ENCODE assay signal across 22 cellular contexts in the genomic region with DNA sequence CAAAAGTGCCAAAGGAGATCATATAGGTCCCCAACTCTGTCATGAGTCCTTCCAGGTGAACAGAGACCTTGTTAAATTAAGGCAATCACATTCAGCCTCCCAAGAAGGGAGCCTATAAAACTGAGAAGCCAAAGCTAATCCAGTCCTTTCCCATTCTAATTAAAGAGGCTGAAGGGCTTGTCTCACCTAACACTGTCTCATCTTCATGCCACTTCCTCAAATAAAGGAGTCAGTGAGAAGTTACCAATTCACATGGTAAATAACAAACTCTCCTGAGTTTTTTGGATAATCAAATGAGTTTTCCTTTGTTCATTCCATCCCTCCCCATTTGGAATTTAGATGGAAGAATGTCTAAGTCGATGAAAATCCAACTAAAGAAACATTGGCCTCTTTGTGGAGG.
DNase-seq lines count a peak whose midpoint lies in the region; ATAC-seq, FAIRE-seq and TF ChIP-seq lines count a peak whose summit lies in the region.
"Had no signal": no experiment of that assay in that cellular context is flagged by ENCODE, and none has a peak within 500 bp of the region (broad histone marks: within the 10 kb centered on the region; RNA-seq: fewer than 3 reads in every experiment).

No MANE protein-coding gene starts in this region.

- DNase-seq in GM12891 (ENCODE audit: insufficient read length, low spot score) (no peak), NCI-H510A (lab: John Stamatoyannopoulos, UW) (no peak), gastrocnemius medialis (no peak), mucosa of descending colon (no peak), OCI-M2 (lab: John Stamatoyannopoulos, UW; ENCODE audit: unreplicated experiment) (no peak)
- DNase-seq: CD4-positive, alpha-beta memory T cell; EL; GOT3; NCI-H1092 treated with DMSO at 0.1 percent for 48 hours; NCI-H2029 treated with DMSO at 0.1 percent for 48 hours; NCI-H2171; NCI-H69; OCI-M1; SHP77 had no signal

- TF ChIP-seq POLR2A in GM12891 (IDR thresholded peaks at IDR 0.05; ENCODE audit: low read depth, low read length) (no peak), gastrocnemius medialis (IDR thresholded peaks at IDR 0.05) (no peak)

- FAIRE-seq in GM12891 (lab: Jason Lieb, UNC) (no peak), endometrium (lab: Jason Lieb, UNC) (peak; percentile 8)
- FAIRE-seq: A549, GM12878 had no signal

- intact Hi-C loops in gastrocnemius medialis (cut with DNase I; ENCODE audit: low total_unique reads) (no loop called here), mucosa of descending colon (cut with DNase I, micrococcal nuclease) (no loop called here)

- H3K9me3 ChIP-seq in HUES64 (ENCODE audit: insufficient read depth, low read depth, low read length) (no peaks in the 10 kb centered on the region), muscle layer of colon (ENCODE audit: low read length) (no peaks in the 10 kb centered on the region), gastrocnemius medialis (no peaks in the 10 kb centered on the region), mucosa of descending colon (no peaks in the 10 kb centered on the region)
- H3K9me3 ChIP-seq: A549, BLaER1 had no signal

- H3K9ac ChIP-seq in HUES64 (ENCODE audit: low read depth, low read length), result no peak overlapping the region
- no peak overlapping the region for H3K9ac ChIP-seq in muscle layer of colon (ENCODE audit: low read length)
- H3K9ac ChIP-seq: BLaER1, KMS-11 had no signal

- ATAC-seq in gastrocnemius medialis (no peak), mucosa of descending colon (no peak)
- ATAC-seq: A549, GM12878 had no signal

- H3K4me3 ChIP-seq in HUES64 (ENCODE audit: low read length), result no peak overlapping the region
- no peak overlapping the region for H3K4me3 ChIP-seq in muscle layer of colon (ENCODE audit: low read depth in 1 of 2, low read length in 2 of 2)
- H3K4me3 ChIP-seq in gastrocnemius medialis, result no peak overlapping the region
- H3K4me3 ChIP-seq in mucosa of descending colon, result no peak overlapping the region
- H3K4me3 ChIP-seq: A549, BLaER1, GM12878, SK-N-MC had no signal

- in situ Hi-C loops in gastrocnemius medialis (cut with MboI; ENCODE audit: low sequenced_read_pairs in 4 of 4), result no loop called here

- H3K4me1 ChIP-seq in HUES64 (ENCODE audit: insufficient read depth, low read length), result peaks cover 27% of the 10 kb centered on the region
- H3K4me1 ChIP-seq in muscle layer of colon (ENCODE audit: insufficient read depth, low read length), result peaks cover 9% of the 10 kb centered on the region
- peaks cover 0 to 9% of the 10 kb centered on the region in 2 donors for H3K4me1 ChIP-seq in gastrocnemius medialis
- no peaks in the 10 kb centered on the region for H3K4me1 ChIP-seq in mucosa of descending colon (ENCODE audit: low read depth)
- H3K4me1 ChIP-seq: A549, BLaER1 had no signal

- WGBS in HUES64, result 20% methylated on average over 1 of the region's 1 CpG

- H3K36me3 ChIP-seq in HUES64 (ENCODE audit: insufficient read depth, low read length) (peaks cover 19% of the 10 kb centered on the region), muscle layer of colon (ENCODE audit: insufficient read depth, low read length) (no peaks in the 10 kb centered on the region), gastrocnemius medialis (no peaks in the 10 kb centered on the region), mucosa of descending colon (ENCODE audit: low read depth) (no peaks in the 10 kb centered on the region)
- H3K36me3 ChIP-seq: BLaER1 had no signal

- H3K27me3 ChIP-seq in HUES64 (ENCODE audit: insufficient read depth, low read length), result no peaks in the 10 kb centered on the region
- H3K27me3 ChIP-seq in muscle layer of colon (ENCODE audit: control insufficient read depth in 1 of 2, insufficient read depth in 2 of 2, low read length in 2 of 2), result no peaks in the 10 kb centered on the region
- no peaks in the 10 kb centered on the region for H3K27me3 ChIP-seq in gastrocnemius medialis
- H3K27me3 ChIP-seq: BLaER1 had no signal

- TF ChIP-seq CTCF in gastrocnemius medialis (IDR thresholded peaks at IDR 0.05 in 4 of 5, conservative IDR thresholded peaks at IDR 0.05 in 1 of 5), result no peak
- no peak for TF ChIP-seq CTCF in mucosa of descending colon (IDR thresholded peaks at IDR 0.05)

- H3K27ac ChIP-seq in HUES64 (ENCODE audit: low read depth, low read length) (peak overlapping the region; percentile 65), muscle layer of colon (ENCODE audit: low read depth, low read length) (peak overlapping the region; percentile 10), gastrocnemius medialis (no peak overlapping the region)
- H3K27ac ChIP-seq: A549, BLaER1, KMS-11, SK-N-MC had no signal

TF ChIP-seq in GM12891, 5 proteins besides CTCF, POLR2A, EP300 and RAD21:
- no peak for TF ChIP-seq TAF1 (IDR thresholded peaks at IDR 0.05; ENCODE audit: low read depth, low read length)
- TF ChIP-seq SPI1 (IDR thresholded peaks at IDR 0.05; ENCODE audit: low read depth, low read length), result peak; percentile 24

Comparison
In these comparisons a context has a peak if more than half of its experiments do, and no peak if none do; other contexts are left out.
1. H3K27ac ChIP-seq: peak in HUES64 (single experiment) and muscle layer of colon (single experiment); none in gastrocnemius medialis (0 of 4).